13 cellular contexts compared by ENCODE assay signal in the genomic region with DNA sequence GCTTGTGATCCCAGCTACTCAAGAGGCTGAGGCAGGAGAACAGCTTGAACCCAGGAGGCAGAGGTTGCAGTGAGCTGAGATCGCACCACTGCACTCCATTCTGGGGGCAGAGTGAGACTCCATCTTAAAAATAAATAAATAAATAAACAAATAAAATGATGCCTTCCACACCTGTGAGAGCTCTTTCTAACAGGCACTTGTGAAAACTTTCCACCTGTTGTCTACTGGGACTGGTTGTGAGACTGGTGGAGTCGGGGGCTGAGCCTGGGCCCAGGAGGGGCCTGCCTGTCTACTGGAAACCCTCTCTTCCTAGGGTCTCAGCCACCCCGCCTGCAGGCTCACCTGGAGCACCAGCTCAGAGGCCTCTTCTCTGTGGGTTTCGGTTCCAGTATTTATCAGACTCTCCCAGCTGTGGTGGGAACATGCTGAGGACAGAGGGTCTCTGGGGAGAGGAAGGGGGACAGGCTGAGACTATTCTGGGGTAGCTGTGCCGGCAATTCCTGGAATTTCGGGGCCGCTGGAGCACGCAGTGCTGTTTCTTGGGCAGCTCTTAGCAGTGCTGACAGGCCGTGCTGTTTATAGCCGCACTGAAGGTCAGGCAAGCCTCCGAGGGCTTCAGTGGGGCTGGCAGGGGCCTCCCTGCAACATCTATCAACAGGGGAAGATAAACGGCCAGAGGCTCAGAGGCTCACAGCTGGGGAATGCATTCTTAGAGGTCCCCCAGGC. TPM values are rescaled to one million over a fixed set of nuclear protein-coding genes. Genes with fewer than 3 reads are reported as not detected.
DNase-seq lines count a peak whose midpoint lies in the region; TF ChIP-seq lines count a peak whose summit lies in the region.
"Had no signal": no experiment of that assay in that cellular context is flagged by ENCODE, and none has a peak within 500 bp of the region (broad histone marks: within the 10 kb centered on the region; RNA-seq: fewer than 3 reads in every experiment).

No MANE protein-coding gene starts in this region.

- CTCF ChIA-PET in PC-9 (lab: Charles Lee), result interaction anchor here (0.5 kb wide), 1 partner anchor 136 kb away, joined by 5 read pairs; no protein-coding TSS in a partner anchor

- WGBS in esophagus muscularis mucosa, result 53% methylated on average over 8 of the region's 12 CpGs

- no peaks in the 10 kb centered on the region for H3K27me3 ChIP-seq in PC-9 (ENCODE audit: insufficient read depth, low read depth)
- no peaks in the 10 kb centered on the region for H3K27me3 ChIP-seq in esophagus muscularis mucosa
- no peaks in the 10 kb centered on the region for H3K27me3 ChIP-seq in tibial artery
- H3K27me3 ChIP-seq: colonic mucosa had no signal

- no peaks in the 10 kb centered on the region for H4K20me1 ChIP-seq in PC-9 (ENCODE audit: insufficient read depth)

- H3K79me2 ChIP-seq in PC-9 (ENCODE audit: low read depth), result no peaks in the 10 kb centered on the region

- POLR2A ChIA-PET in PC-9 (lab: Charles Lee; ENCODE audit: unreplicated experiment), result interaction anchor here (0.6 kb wide), 1 partner anchor 62 kb away, joined by 3 read pairs; no protein-coding TSS in a partner anchor

- H3K36me3 ChIP-seq in PC-9 (ENCODE audit: low read depth), result no peaks in the 10 kb centered on the region
- peaks cover 0 to 59% (median 0%) of the 10 kb centered on the region in 4 donors for H3K36me3 ChIP-seq in esophagus muscularis mucosa
- no peaks in the 10 kb centered on the region for H3K36me3 ChIP-seq in tibial artery
- H3K36me3 ChIP-seq: colonic mucosa had no signal

- DNase-seq in PC-9 (no peak), esophagus muscularis mucosa (ENCODE audit: extremely low spot score) (no peak), myocyte (ENCODE audit: low read depth) (peak; percentile 38), tibial artery (peak; percentile 39 to 88), Kasumi-1 (lab: John Stamatoyannopoulos, UW) (no peak)
- DNase-seq in activated CD4-positive, alpha-beta T cell treated with anti-CD3 and anti-CD28 coated beads, Interleukin-2, amount 50 U/mL, for 48 hours, result no peak
- no peak for DNase-seq in effector CD4-positive, alpha-beta T cell
- DNase-seq: activated B cell treated with CpG ODN at 0.5 μM for 24 hours; KBM-7; NCI-H446 treated with DMSO at 0.1 percent for 48 hours; stimulated activated CD4-positive, alpha-beta T cell treated with anti-CD3 and anti-CD28 coated beads, Interleukin-15, amount 100 ng/mL, for 24 hours had no signal

- no peak for TF ChIP-seq POLR2A in esophagus muscularis mucosa (IDR thresholded peaks at IDR 0.05; ENCODE audit: low read depth)

- H3K4me2 ChIP-seq in PC-9, result peak overlapping the region; percentile 72

- no peak for TF ChIP-seq EP300 in esophagus muscularis mucosa (IDR thresholded peaks at IDR 0.05)

- H2AFZ ChIP-seq in PC-9, result no peak overlapping the region

- no TSS peak for BruUV-seq in PC-9 (replicated peaks; lab: Mats Ljungman, UMichigan)

- peaks cover 12% of the 10 kb centered on the region; the same call in 1 of the 2 replicates for H3F3A ChIP-seq in PC-9 (ENCODE audit: insufficient read depth, low read depth)

- intact Hi-C loops in PC-9 (cut with micrococcal nuclease; ENCODE audit: unreplicated experiment) (no loop called here), esophagus muscularis mucosa (cut with DNase I) (no loop called here), tibial artery (cut with DNase I; ENCODE audit: low total_unique reads) (no loop called here)

- H3K9me2 ChIP-seq in PC-9 (ENCODE audit: insufficient read depth), result no peaks in the 10 kb centered on the region

- no peak overlapping the region for H3K27ac ChIP-seq in PC-9
- peak overlapping the region; percentile 86 to 94 (median 92) for H3K27ac ChIP-seq in esophagus muscularis mucosa (replicated peaks in 1 of 4)
- peak overlapping the region; percentile 81 to 89 for H3K27ac ChIP-seq in tibial artery
- H3K27ac ChIP-seq: colonic mucosa had no signal

- H3K4me3 ChIP-seq in PC-9 (no peak overlapping the region), esophagus muscularis mucosa (peak overlapping the region; percentile 49 to 60 (median 54)), tibial artery (peak overlapping the region; percentile 51 to 61)
- H3K4me3 ChIP-seq: colonic mucosa had no signal

- H3K4me1 ChIP-seq in PC-9 (replicated peaks; ENCODE audit: insufficient read depth) (peaks cover 73% of the 10 kb centered on the region), esophagus muscularis mucosa (peaks cover 49 to 100% (median 93%) of the 10 kb centered on the region in 4 donors), tibial artery (peaks cover 0 to 93% (median 81%) of the 10 kb centered on the region in 4 donors)

- no peak for TF ChIP-seq CTCF in PC-9 (conservative IDR thresholded peaks at IDR 0.05)
- no peak for TF ChIP-seq CTCF in esophagus muscularis mucosa (IDR thresholded peaks at IDR 0.05)
- no peak for TF ChIP-seq CTCF in tibial artery (IDR thresholded peaks at IDR 0.05)

- H3K9me3 ChIP-seq in PC-9 (ENCODE audit: insufficient read depth, low read depth) (no peaks in the 10 kb centered on the region), esophagus muscularis mucosa (no peaks in the 10 kb centered on the region), tibial artery (no peaks in the 10 kb centered on the region)
- H3K9me3 ChIP-seq: colonic mucosa had no signal

RNA-seq across cellular contexts. Expression of a gene that starts 3.8 kb away (rescaled TPM):
- total RNA-seq in PC-9 (2021) (0.63 and 0.73 TPM in 2 replicates), esophagus muscularis mucosa (10 to 100 TPM; 12.6 to 42.3 (median 21.6) TPM), myocyte (107 and 137 TPM in 2 replicates)
- 62.2 TPM for polyA plus RNA-seq in myocyte (2012)
- total RNA-seq: activated B cell treated with CpG ODN at 0.5 μM for 24 hours, mononuclear cell had no signal

RNA-seq across cellular contexts. Expression of a gene that starts 17.8 kb away (rescaled TPM):
- total RNA-seq in PC-9 (2021) (0.15 and 0.23 TPM in 2 replicates), esophagus muscularis mucosa (under 1 TPM in 1 of 4 donors, not detected in 3; 0.32 TPM), myocyte (not detected in 2 replicates)
- polyA plus RNA-seq in myocyte (2012), result not detected
- total RNA-seq: activated B cell treated with CpG ODN at 0.5 μM for 24 hours, colonic mucosa, mononuclear cell had no signal

Comparison
In these comparisons a context has a peak if more than half of its experiments do, and no peak if none do; other contexts are left out.
1. DNase-seq: peak in myocyte (single experiment) and tibial artery (2 of 2); none in PC-9 (0 of 2), esophagus muscularis mucosa (single experiment), activated CD4-positive, alpha-beta T cell treated with anti-CD3 and anti-CD28 coated beads, Interleukin-2, amount 50 U/mL, for 48 hours (0 of 2), Kasumi-1 (0 of 2) and effector CD4-positive, alpha-beta T cell (single experiment).